19 cellular contexts compared by ENCODE assay signal in genomic region chr7:32119790-32120196, GRCh38. TPM values are rescaled to one million over a fixed set of nuclear protein-coding genes. Genes with fewer than 3 reads are reported as not detected.
"Had no signal": no experiment of that assay in that cellular context is flagged by ENCODE, and none has a peak within 500 bp of the region (broad histone marks: within the 10 kb centered on the region; RNA-seq: fewer than 3 reads in every experiment).

No MANE protein-coding gene starts in this region.

- H3K27ac Mint-ChIP-seq: activated naive CD4-positive, alpha-beta T cell treated with anti-CD3 and anti-CD28 coated beads for 36 hours; activated naive CD8-positive, alpha-beta T cell treated with anti-CD3 and anti-CD28 coated beads, Interleukin-2, amount 50 U/mL, for 24 hours; activated T-helper 17 cell treated with anti-CD3 and anti-CD28 coated beads, Interleukin-2, amount 50 U/mL, for 72 hours; dendritic cell treated with granulocyte-macrophage colony-stimulating factor and Interleukin-4, amounts not matched to agents 40 ng/mL and 50 ng/mL, for 4 days; memory B cell; natural killer cell; T-helper 2 cell treated with Interferon-gamma antibody and Interleukin-4, amounts not matched to agents 5 μg/mL and 100 μg/mL, for 36 hours; type B pancreatic cell had no signal

- ATAC-seq: activated CD4-positive, CD25-positive, alpha-beta regulatory T cell treated with anti-CD3 and anti-CD28 coated beads, Interleukin-2, amount 50 U/mL, for 24 hours; activated naive CD8-positive, alpha-beta T cell treated with anti-CD3 and anti-CD28 coated beads, Interleukin-2, amount 50 U/mL, for 24 hours; activated T-helper 17 cell treated with anti-CD3 and anti-CD28 coated beads, Interleukin-2, amount 50 U/mL, for 72 hours; foreskin keratinocyte; left lung; natural killer cell; stimulated activated naive CD8-positive, alpha-beta T cell treated with anti-CD3 and anti-CD28 coated beads, Interleukin-15, Interleukin-2, amounts not matched to agents 100 U/mL and 50 U/mL, for 24 hours had no signal

- H3K27me3 ChIP-seq: foreskin keratinocyte, left lung, suprapubic skin had no signal

- H3K4me1 Mint-ChIP-seq: activated naive CD8-positive, alpha-beta T cell treated with anti-CD3 and anti-CD28 coated beads, Interleukin-2, amount 50 U/mL, for 24 hours; activated T-helper 17 cell treated with anti-CD3 and anti-CD28 coated beads, Interleukin-2, amount 50 U/mL, for 72 hours; memory B cell; natural killer cell had no signal

- H3K36me3 Mint-ChIP-seq: memory B cell, natural killer cell, type B pancreatic cell had no signal

- H3K36me3 ChIP-seq: left lung, suprapubic skin had no signal

- DNase-seq: activated CD4-positive, alpha-beta T cell treated with anti-CD3 and anti-CD28 coated beads, Interleukin-2, amount 50 U/mL, for 4 hours; activated naive CD4-positive, alpha-beta T cell treated with anti-CD3 and anti-CD28 coated beads for 36 hours; activated naive CD8-positive, alpha-beta T cell treated with anti-CD3 and anti-CD28 coated beads, Interleukin-2, amount 50 U/mL, for 24 hours; aorta; effector memory CD4-positive, alpha-beta T cell; foreskin keratinocyte; head of caudate nucleus; left lung; natural killer cell; small intestine; stimulated activated naive CD8-positive, alpha-beta T cell treated with anti-CD3 and anti-CD28 coated beads, Interleukin-15, Interleukin-2, amounts not matched to agents 100 U/mL and 50 U/mL, for 24 hours had no signal

- FAIRE-seq: islet of Langerhans, small intestine had no signal

- H3K4me3 ChIP-seq: left lung, suprapubic skin had no signal

- H3K4me3 Mint-ChIP-seq: activated naive CD4-positive, alpha-beta T cell treated with anti-CD3 and anti-CD28 coated beads for 36 hours; activated naive CD8-positive, alpha-beta T cell treated with anti-CD3 and anti-CD28 coated beads, Interleukin-2, amount 50 U/mL, for 24 hours; activated T-helper 17 cell treated with anti-CD3 and anti-CD28 coated beads, Interleukin-2, amount 50 U/mL, for 72 hours; dendritic cell treated with granulocyte-macrophage colony-stimulating factor and Interleukin-4, amounts not matched to agents 40 ng/mL and 50 ng/mL, for 4 days; memory B cell; natural killer cell; T-helper 2 cell treated with Interferon-gamma antibody and Interleukin-4, amounts not matched to agents 5 μg/mL and 100 μg/mL, for 36 hours; type B pancreatic cell had no signal

- H3K27me3 Mint-ChIP-seq: activated naive CD8-positive, alpha-beta T cell treated with anti-CD3 and anti-CD28 coated beads, Interleukin-2, amount 50 U/mL, for 24 hours; activated T-helper 17 cell treated with anti-CD3 and anti-CD28 coated beads, Interleukin-2, amount 50 U/mL, for 72 hours; dendritic cell treated with granulocyte-macrophage colony-stimulating factor and Interleukin-4, amounts not matched to agents 40 ng/mL and 50 ng/mL, for 4 days; memory B cell had no signal

- H3K27ac ChIP-seq: foreskin keratinocyte, left lung, suprapubic skin had no signal

- H3K4me1 ChIP-seq: left lung, suprapubic skin had no signal

RNA-seq across cellular contexts. Expression of gene PDE1C, which starts 49.6 kb away (rescaled TPM):
- total RNA-seq: activated naive CD4-positive, alpha-beta T cell treated with anti-CD3 and anti-CD28 coated beads for 36 hours; activated T-helper 17 cell treated with anti-CD3 and anti-CD28 coated beads, Interleukin-2, amount 50 U/mL, for 72 hours; natural killer cell had no signal
